15 cellular contexts compared by ENCODE assay signal in genomic region chr10:90718185-90718584, GRCh38.
A peak's percentile ranks its signal among the peaks of the same experiment; 100 is the strongest.
DNase-seq lines count a peak whose midpoint lies in the region; ATAC-seq, FAIRE-seq and TF ChIP-seq lines count a peak whose summit lies in the region.
"Had no signal": no experiment of that assay in that cellular context is flagged by ENCODE, and none has a peak within 500 bp of the region (broad histone marks: within the 10 kb centered on the region; RNA-seq: fewer than 3 reads in every experiment).

No MANE protein-coding gene starts in this region.

- no peak overlapping the region for H2BK20ac ChIP-seq in H1 (ENCODE audit: low read length)

- H4K5ac ChIP-seq in H1 (ENCODE audit: insufficient read length, low read depth, low read length) = no peak overlapping the region

- H3K23me2 ChIP-seq in H1 (ENCODE audit: low read depth, low read length) = no peaks in the 10 kb centered on the region

- no peak overlapping the region for H4K12ac ChIP-seq in trophoblast cell (ENCODE audit: low read depth, low read length)

- H3K4me3 ChIP-seq in H1 (ENCODE audit: extremely low read depth in 1 of 4, insufficient read depth in 2 of 4, low read depth in 3 of 4, low read length in 4 of 4) (no peak overlapping the region), trophoblast cell (ENCODE audit: low read depth, low read length) (no peak overlapping the region)
- H3K4me3 ChIP-seq: transverse colon had no signal

- H3K27me3 ChIP-seq in H1 (replicated peaks in 1 of 4; ENCODE audit: control insufficient read depth in 3 of 4, extremely low read depth in 1 of 4, insufficient read depth in 3 of 4, low read length in 3 of 4) (no peaks in the 10 kb centered on the region), trophoblast cell (ENCODE audit: insufficient read depth, low read length) (no peaks in the 10 kb centered on the region)
- H3K27me3 ChIP-seq: transverse colon had no signal

- H3K79me1 ChIP-seq in H1 (ENCODE audit: low read depth, low read length) = no peaks in the 10 kb centered on the region
- H3K79me1 ChIP-seq in trophoblast cell (ENCODE audit: low read length) = no peaks in the 10 kb centered on the region

- H3K79me2 ChIP-seq in H1 (ENCODE audit: control insufficient read depth in 1 of 2, insufficient read depth in 2 of 2, low read length in 2 of 2) (no peaks in the 10 kb centered on the region), trophoblast cell (ENCODE audit: control insufficient read depth, insufficient read depth, low read length, poor library complexity) (no peaks in the 10 kb centered on the region)

- POLR2A ChIA-PET in H1 (lab: Charles Lee; ENCODE audit: partially characterized antibody) = no interaction called here

- no peaks in the 10 kb centered on the region for H4K20me1 ChIP-seq in H1 (replicated peaks in 1 of 2; ENCODE audit: control insufficient read depth in 1 of 2, insufficient read depth in 2 of 2, low read length in 2 of 2)

- H3K9me3 ChIP-seq in H1 (ENCODE audit: insufficient read depth in 2 of 2, low read depth in 1 of 2, low read length in 1 of 2) (no peaks in the 10 kb centered on the region), trophoblast cell (ENCODE audit: insufficient read depth, low read depth, low read length) (no peaks in the 10 kb centered on the region)
- H3K9me3 ChIP-seq: transverse colon had no signal

- no peak overlapping the region for H4K8ac ChIP-seq in H1 (ENCODE audit: extremely low read depth, insufficient read depth, low read length)
- no peak overlapping the region for H4K8ac ChIP-seq in trophoblast cell (ENCODE audit: low read depth, low read length)

- H3K9ac ChIP-seq in H1 (replicated peaks in 1 of 4; ENCODE audit: extremely low read depth in 1 of 4, low read depth in 3 of 4, low read length in 3 of 4) (no peak overlapping the region), trophoblast cell (ENCODE audit: low read length) (no peak overlapping the region)

- TF ChIP-seq EP300 in H1 (IDR thresholded peaks at IDR 0.05; ENCODE audit: borderline replicate concordance in 1 of 2, low read depth in 2 of 2, low read length in 2 of 2) = no peak

- peak in 2 of 3 experiments; percentile 0 to 8 for DNase-seq in NCI-H1417 (lab: John Stamatoyannopoulos, UW)
- DNase-seq in NCI-H1417 treated with DMSO at 0.1 percent for 48 hours (lab: John Stamatoyannopoulos, UW) = no peak
- DNase-seq in NCI-H82 treated with DMSO at 0.1 percent for 48 hours (lab: John Stamatoyannopoulos, UW; ENCODE audit: unreplicated experiment) = peak; percentile 8
- no peak for DNase-seq in H1 (ENCODE audit: low read depth in 1 of 2, low spot score in 2 of 2)
- no peak for DNase-seq in trophoblast cell
- no peak for DNase-seq in iPS-NIHi11 (ENCODE audit: low spot score)
- DNase-seq: activated CD8-positive, alpha-beta T cell treated with anti-CD3 and anti-CD28 coated beads, Interleukin-2, amount 10 ng/mL, durations not matched to agents 7 days and 5 days; activated effector memory CD4-positive, alpha-beta T cell treated with anti-CD3 and anti-CD28 coated beads, Interleukin-2, amount 50 U/mL, for 16 hours; mammary epithelial cell; NCI-H2171 treated with DMSO at 0.1 percent for 48 hours; transverse colon had no signal

- ATAC-seq in GM18858 (IDR thresholded peaks at IDR 0.05; ENCODE audit: unreplicated experiment) = no peak
- ATAC-seq in HG03159 (IDR thresholded peaks at IDR 0.05; ENCODE audit: unreplicated experiment) = no peak
- ATAC-seq: activated CD8-positive, alpha-beta T cell treated with anti-CD3 and anti-CD28 coated beads, Interleukin-2, amount 10 ng/mL, durations not matched to agents 7 days and 5 days had no signal

- no peak overlapping the region for H3K4ac ChIP-seq in H1 (replicated peaks; ENCODE audit: insufficient read length, low read depth, low read length)
- H3K4ac ChIP-seq in trophoblast cell (ENCODE audit: low read depth, low read length) = no peak overlapping the region

- H2BK12ac ChIP-seq in H1 (ENCODE audit: low read depth, low read length) (no peak overlapping the region), trophoblast cell (ENCODE audit: low read length) (no peak overlapping the region)

- H3K27ac ChIP-seq in H1 (ENCODE audit: low read depth, low read length) = no peak overlapping the region
- H3K27ac ChIP-seq in trophoblast cell (ENCODE audit: low read depth, low read length) = no peak overlapping the region
- H3K27ac ChIP-seq: transverse colon had no signal

- TF ChIP-seq RAD21 in H1 (IDR thresholded peaks at IDR 0.05 in 1 of 2, conservative IDR thresholded peaks at IDR 0.05 in 1 of 2; ENCODE audit: low read depth in 2 of 2, low read length in 2 of 2) = peak; percentile 25 to 29

- H3K23ac ChIP-seq in H1 (ENCODE audit: insufficient read length) (no peak overlapping the region), trophoblast cell (ENCODE audit: low read length) (no peak overlapping the region)

- FAIRE-seq in H1 (lab: Jason Lieb, UNC) = peak; percentile 69
- FAIRE-seq: bronchial epithelial cell, endothelial cell of umbilical vein had no signal

- no peak overlapping the region for H2AK5ac ChIP-seq in H1 (ENCODE audit: low read depth, low read length)
- H2AK5ac ChIP-seq in trophoblast cell (ENCODE audit: low read length) = no peak overlapping the region

- H3K36me3 ChIP-seq in H1 (ENCODE audit: control insufficient read depth in 2 of 4, insufficient read depth in 4 of 4, low read length in 3 of 4) = no peaks in the 10 kb centered on the region
- no peaks in the 10 kb centered on the region for H3K36me3 ChIP-seq in trophoblast cell (ENCODE audit: control insufficient read depth in 1 of 2, insufficient read depth in 2 of 2, low read length in 2 of 2)
- H3K36me3 ChIP-seq: transverse colon had no signal

- H2BK15ac ChIP-seq in H1 (ENCODE audit: low read length) = no peak overlapping the region

- CTCF ChIA-PET in H1 (lab: Charles Lee; ENCODE audit: partially characterized antibody) = interaction anchor here (0.8 kb wide), 1 partner anchor 865 kb away, joined by 3 read pairs; no protein-coding TSS in a partner anchor

- no peak overlapping the region for H3K4me2 ChIP-seq in H1 (ENCODE audit: insufficient read depth in 1 of 2, low read depth in 2 of 2, low read length in 2 of 2)
- H3K4me2 ChIP-seq in trophoblast cell (ENCODE audit: low read length) = no peak overlapping the region

- H2BK120ac ChIP-seq in H1 (replicated peaks; ENCODE audit: low read depth, low read length) (no peak overlapping the region), trophoblast cell (ENCODE audit: insufficient read depth, low read length, poor library complexity) (no peak overlapping the region)

- H2AFZ ChIP-seq in H1 (ENCODE audit: low read length) (peak overlapping the region; percentile 75; the same call in 1 of the 2 replicates), trophoblast cell (ENCODE audit: insufficient read depth, low read length, poor library complexity) (peak overlapping the region; percentile 37)

- H3K4me1 ChIP-seq in H1 (replicated peaks in 1 of 4; ENCODE audit: control insufficient read depth in 3 of 4, insufficient read depth in 4 of 4, low read length in 3 of 4) (peaks cover 0 to 4% (median 0%) of the 10 kb centered on the region in 4 experiments; a peak in 1 of 7 replicates), trophoblast cell (ENCODE audit: control insufficient read depth in 1 of 2, insufficient read depth in 2 of 2, low read length in 2 of 2) (peaks cover 0 to 2% of the 10 kb centered on the region in 2 experiments)
- H3K4me1 ChIP-seq: transverse colon had no signal

- 81% methylated on average over 3 of the region's 3 CpGs; no CpG with 5 or more reads in 1 of the 2 experiments for WGBS in H1 (ENCODE audit: extremely low coverage in 1 of 2, insufficient coverage in 1 of 2, insufficient read length in 1 of 2, insufficient replicate concordance in 2 of 2, low coverage in 1 of 2, low lambda C conversion rate in 2 of 2, missing lambda C conversion rate in 1 of 2), 2 experiments
- whole genome bisulfite sequencing in trophoblast cell (ENCODE audit: extremely low coverage, insufficient coverage, insufficient read length) = no CpG with 5 or more reads among the region's 3 CpGs

- H4K91ac ChIP-seq in H1 (replicated peaks; ENCODE audit: insufficient read length, low read length) = no peak overlapping the region
- no peak overlapping the region for H4K91ac ChIP-seq in trophoblast cell (ENCODE audit: low read depth, low read length)

- H3K18ac ChIP-seq in H1 (ENCODE audit: extremely low read depth, low read length) (no peak overlapping the region), trophoblast cell (ENCODE audit: low read length) (no peak overlapping the region)

- peak in 1 of 3 experiments; percentile 13; a peak in 1 of 4 replicates for TF ChIP-seq CTCF in H1 (IDR thresholded peaks at IDR 0.05; ENCODE audit: control extremely low read depth in 1 of 3, insufficient read depth in 1 of 3, low read depth in 1 of 3, low read length in 3 of 3)

- TF ChIP-seq POLR2A in H1 (IDR thresholded peaks at IDR 0.05; ENCODE audit: control extremely low read depth in 1 of 2, low read depth in 2 of 2, low read length in 2 of 2) = no peak

- H3K56ac ChIP-seq in H1 (replicated peaks; ENCODE audit: insufficient read length, low read depth, low read length) = no peak overlapping the region

- H3K14ac ChIP-seq in H1 (ENCODE audit: insufficient read length) (no peak overlapping the region), trophoblast cell (ENCODE audit: low read length) (no peak overlapping the region)

- H2BK5ac ChIP-seq in H1 (ENCODE audit: low read depth, low read length) = no peak overlapping the region
- H2BK5ac ChIP-seq in trophoblast cell (ENCODE audit: low read depth, low read length, poor library complexity) = no peak overlapping the region

TF ChIP-seq in H1, 55 proteins besides CTCF, POLR2A, EP300 and RAD21 (continues in another document):
- TF ChIP-seq SRF (IDR thresholded peaks at IDR 0.05; ENCODE audit: low read depth, low read length) (no peak), ATF3 (IDR thresholded peaks at IDR 0.05; ENCODE audit: insufficient read depth, low read depth, low read length) (no peak), BCL11A (IDR thresholded peaks at IDR 0.05; ENCODE audit: low read depth in 2 of 2, low read length in 2 of 2) (no peak), SP4 (IDR thresholded peaks at IDR 0.05; ENCODE audit: low read length) (no peak), CBX5 (IDR thresholded peaks at IDR 0.05; ENCODE audit: low read depth, low read length) (no peak), RXRA (IDR thresholded peaks at IDR 0.05; ENCODE audit: insufficient read depth, low read depth, low read length) (no peak), ZNF274 (IDR thresholded peaks at IDR 0.05; ENCODE audit: borderline replicate concordance, extremely low read depth, low read length) (no peak), CEBPB (IDR thresholded peaks at IDR 0.05; ENCODE audit: low read depth, low read length) (no peak), JUND (IDR thresholded peaks at IDR 0.05; ENCODE audit: low read length) (no peak), BACH1 (IDR thresholded peaks at IDR 0.05; ENCODE audit: low read length) (no peak), SAP30 (IDR thresholded peaks at IDR 0.05; ENCODE audit: insufficient read depth, insufficient replicate concordance, low read length) (no peak), EGR1 (IDR thresholded peaks at IDR 0.05; ENCODE audit: borderline replicate concordance, low read depth, low read length) (no peak)

Comparison
In these comparisons a context has a peak if more than half of its experiments do, and no peak if none do; other contexts are left out.
1. DNase-seq: peak in NCI-H1417 (2 of 3) and NCI-H82 treated with DMSO at 0.1 percent for 48 hours (single experiment); none in NCI-H1417 treated with DMSO at 0.1 percent for 48 hours (single experiment), H1 (0 of 2), trophoblast cell (0 of 2) and iPS-NIHi11 (single experiment).